24 cellular contexts compared by ENCODE assay signal in the genomic region with DNA sequence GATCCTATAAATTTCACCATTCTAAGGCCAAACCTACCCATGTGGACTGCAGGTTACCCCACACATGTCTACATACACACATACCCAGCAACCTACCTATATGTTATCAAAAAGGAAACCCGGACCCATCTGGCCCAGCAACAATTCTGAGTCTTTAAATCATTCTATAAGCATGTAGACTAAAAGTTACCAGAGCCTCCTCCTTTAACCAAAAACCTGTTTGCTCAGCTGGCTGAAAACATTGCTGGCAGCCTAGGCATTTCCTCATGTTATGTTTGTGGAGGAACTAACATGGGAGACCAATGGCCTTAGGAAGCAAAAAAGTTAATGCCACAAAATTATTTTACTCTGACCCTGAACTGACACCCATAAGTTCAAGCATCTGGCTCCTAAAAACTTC. TPM values are rescaled to one million over a fixed set of nuclear protein-coding genes. Genes with fewer than 3 reads are reported as not detected.
"Had no signal": no experiment of that assay in that cellular context is flagged by ENCODE, and none has a peak within 500 bp of the region (broad histone marks: within the 10 kb centered on the region; RNA-seq: fewer than 3 reads in every experiment).

No MANE protein-coding gene starts in this region.

- H3K27me3 ChIP-seq: gastroesophageal sphincter, hepatocyte, upper lobe of right lung had no signal

- H3K4me1 ChIP-seq: upper lobe of right lung had no signal

- H3K27me3 Mint-ChIP-seq: activated CD4-positive, alpha-beta memory T cell treated with anti-CD3 and anti-CD28 coated beads for 36 hours; activated T-cell treated with anti-CD3 and anti-CD28 coated beads, Interleukin-2, amount 50 U/mL, for 24 hours; naive B cell had no signal

- H3K4me3 ChIP-seq: gastroesophageal sphincter, hepatocyte, thoracic aorta, upper lobe of right lung had no signal

- H3K9me3 Mint-ChIP-seq: activated CD4-positive, alpha-beta memory T cell treated with anti-CD3 and anti-CD28 coated beads for 36 hours; activated CD4-positive, alpha-beta T cell treated with anti-CD3 and anti-CD28 coated beads, Interleukin-2, amount 10 ng/mL, durations not matched to agents 24 days and 14 days; activated naive CD4-positive, alpha-beta T cell treated with anti-CD3 and anti-CD28 coated beads, Interleukin-2, amount 50 U/mL, for 72 hours; activated T-cell treated with anti-CD3 and anti-CD28 coated beads, Interleukin-2, amount 50 U/mL, for 24 hours; central memory CD8-positive, alpha-beta T cell; naive B cell; neural crest cell had no signal

- H3K4me1 Mint-ChIP-seq: central memory CD8-positive, alpha-beta T cell had no signal

- H3K9me3 ChIP-seq: gastroesophageal sphincter, thoracic aorta, upper lobe of right lung had no signal

- H3K36me3 Mint-ChIP-seq: activated CD4-positive, alpha-beta memory T cell treated with anti-CD3 and anti-CD28 coated beads for 36 hours; naive B cell had no signal

- H3K27ac ChIP-seq: gastroesophageal sphincter, hepatocyte, parathyroid adenoma, thoracic aorta, upper lobe of right lung had no signal

- H3K36me3 ChIP-seq: gastroesophageal sphincter, thoracic aorta, upper lobe of right lung had no signal

- DNase-seq: activated CD4-positive, alpha-beta memory T cell treated with anti-CD3 and anti-CD28 coated beads for 36 hours; activated CD4-positive, alpha-beta T cell treated with anti-CD3 and anti-CD28 coated beads, Interleukin-2, amount 10 ng/mL, durations not matched to agents 24 days and 14 days; activated CD4-positive, CD25-positive, alpha-beta regulatory T cell treated with anti-CD3 and anti-CD28 coated beads, Interleukin-2, amount 50 U/mL, for 72 hours; activated CD8-positive, alpha-beta memory T cell treated with anti-CD3 and anti-CD28 coated beads, Interleukin-2, amount 50 U/mL, for 48 hours; activated naive CD4-positive, alpha-beta T cell; activated T-cell treated with anti-CD3 and anti-CD28 coated beads, Interleukin-2, amount 50 U/mL, for 24 hours; effector CD8-positive, alpha-beta T cell; islet precursor cell; left ventricle myocardium superior; naive B cell; nucleus accumbens; right cardiac atrium; stimulated activated CD4-positive, alpha-beta T cell treated with anti-CD3 and anti-CD28 coated beads, Interleukin-12 subunit alpha, Interleukin-12 subunit beta, amount 100 ng/mL, for 4 hours; stimulated activated CD4-positive, alpha-beta T cell treated with anti-CD3 and anti-CD28 coated beads, Interleukin-4, amount 100 ng/mL, for 1 hour; stimulated activated naive CD8-positive, alpha-beta T cell treated with anti-CD3 and anti-CD28 coated beads, Interleukin-15, Interleukin-2, amounts not matched to agents 100 U/mL and 50 U/mL, for 24 hours; T-helper 1 cell had no signal

- H3K4me3 Mint-ChIP-seq: activated CD4-positive, alpha-beta memory T cell treated with anti-CD3 and anti-CD28 coated beads for 36 hours; activated CD4-positive, alpha-beta T cell treated with anti-CD3 and anti-CD28 coated beads, Interleukin-2, amount 10 ng/mL, durations not matched to agents 24 days and 14 days; activated T-cell treated with anti-CD3 and anti-CD28 coated beads, Interleukin-2, amount 50 U/mL, for 24 hours; central memory CD8-positive, alpha-beta T cell; naive B cell; neural crest cell had no signal

- H3K27ac Mint-ChIP-seq: activated CD4-positive, alpha-beta memory T cell treated with anti-CD3 and anti-CD28 coated beads for 36 hours; activated CD4-positive, alpha-beta T cell treated with anti-CD3 and anti-CD28 coated beads, Interleukin-2, amount 10 ng/mL, durations not matched to agents 24 days and 14 days; activated naive CD4-positive, alpha-beta T cell treated with anti-CD3 and anti-CD28 coated beads, Interleukin-2, amount 50 U/mL, for 72 hours; activated T-cell treated with anti-CD3 and anti-CD28 coated beads, Interleukin-2, amount 50 U/mL, for 24 hours; naive B cell had no signal

RNA-seq across cellular contexts. Expression of gene DENND2A, which starts 26.9 kb away (rescaled TPM):
- total RNA-seq: activated CD4-positive, alpha-beta memory T cell treated with anti-CD3 and anti-CD28 coated beads for 36 hours; activated CD4-positive, alpha-beta T cell treated with anti-CD3 and anti-CD28 coated beads, Interleukin-2, amount 10 ng/mL, durations not matched to agents 24 days and 14 days; activated naive CD4-positive, alpha-beta T cell treated with anti-CD3 and anti-CD28 coated beads, Interleukin-2, amount 50 U/mL, for 72 hours had no signal
